8 cellular contexts compared by ENCODE assay signal in the genomic region with DNA sequence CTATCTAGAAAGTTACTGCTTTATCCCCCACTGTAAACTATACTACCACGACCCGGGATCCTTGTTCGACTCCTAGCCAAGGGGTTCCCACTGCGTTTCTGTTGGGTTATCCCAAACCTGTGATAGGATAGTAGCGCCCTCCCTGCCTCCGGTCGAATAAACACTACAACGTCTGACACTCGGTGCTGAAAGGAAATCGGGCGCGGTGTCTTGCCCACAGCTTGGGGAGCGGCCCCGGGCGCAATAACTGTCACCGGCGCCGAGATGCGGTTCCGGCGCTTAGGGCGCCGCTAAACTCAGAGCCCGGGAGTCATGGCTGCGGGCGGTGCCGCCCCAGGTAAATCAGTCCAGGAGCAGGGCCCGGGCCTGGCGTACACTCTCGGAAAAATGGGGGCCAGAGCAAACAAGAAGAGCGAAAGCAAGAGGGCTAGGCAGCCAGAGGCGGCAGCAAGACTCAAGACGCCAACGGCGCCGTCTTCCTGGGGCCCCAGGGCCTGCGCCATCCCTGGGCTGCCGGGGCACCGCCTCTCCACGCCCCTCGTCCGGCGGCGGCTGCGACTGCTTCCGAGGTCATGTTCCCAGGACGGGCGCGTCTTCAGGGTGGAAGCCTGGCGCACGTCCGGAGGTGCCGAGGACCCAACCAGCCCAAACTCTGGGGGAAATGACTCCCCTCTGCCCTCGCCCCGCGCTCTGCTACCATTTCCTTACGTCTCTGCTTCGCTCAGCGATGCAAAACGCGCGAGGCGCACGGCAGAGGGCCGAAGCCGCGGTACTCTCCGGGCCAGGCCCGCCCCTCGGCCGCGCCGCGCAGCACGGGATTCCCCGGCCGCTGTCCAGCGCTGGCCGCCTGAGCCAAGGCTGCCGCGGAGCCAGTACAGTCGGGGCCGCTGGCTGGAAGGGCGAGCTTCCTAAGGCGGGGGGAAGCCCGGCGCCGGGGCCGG. TPM values are rescaled to one million over a fixed set of nuclear protein-coding genes. Genes with fewer than 3 reads are reported as not detected.
DNase-seq lines count a peak whose midpoint lies in the region; TF ChIP-seq lines count a peak whose summit lies in the region.

DUT (plus strand) TSS at position 575 of the 941 bp plus-strand sequence; CDS start at position 662, 87 bp downstream.

- H3K27ac ChIP-seq in SU-DHL-6 (ENCODE audit: low read depth, low read length) (peak within 1 kb of the TSS; percentile 88), cardiac muscle cell (peak within 1 kb of the TSS; percentile 95)

- H3K4me3 Mint-ChIP-seq in type B pancreatic cell = peak within 1 kb of the TSS; percentile 99

- H4K20me1 ChIP-seq in SU-DHL-6 (ENCODE audit: low read depth, low read length) = 0 out of 2 replicates have a peak, but pooled peaks cover 17% of the 10 kb centered on the region

- DNase-seq in G401 (ENCODE audit: low spot score) (peak; percentile 86), GOT3 (lab: John Stamatoyannopoulos, UW) (peak; percentile 70), LHCN-M2 (ENCODE audit: low read depth) (peak; percentile 83), cardiac muscle cell (ENCODE audit: low read depth in 1 of 2, low spot score in 1 of 2) (peak; percentile 88 to 91), pons (ENCODE audit: low spot score) (peak; percentile 69), type B pancreatic cell (ENCODE audit: extremely low spot score, unreplicated experiment) (peak; percentile 83)
- peak; percentile 55 for DNase-seq in activated naive CD8-positive, alpha-beta T cell treated with anti-CD3 and anti-CD28 coated beads, Interleukin-2, amount 50 U/mL, for 16 hours (ENCODE audit: low read depth, low spot score)

- H3K9me2 ChIP-seq in SU-DHL-6 (replicated peaks; ENCODE audit: insufficient read depth, low read length) = no peaks in the 10 kb centered on the region

- H3K4me3 ChIP-seq in SU-DHL-6 (ENCODE audit: insufficient read depth, low read length, poor library complexity, severe bottlenecking) = peak within 1 kb of the TSS; percentile 95
- peak within 1 kb of the TSS; percentile 80 for H3K4me3 ChIP-seq in cardiac muscle cell

- no peaks in the 10 kb centered on the region for H3K27me3 ChIP-seq in SU-DHL-6 (ENCODE audit: low read length)
- H3K27me3 ChIP-seq in cardiac muscle cell = no peaks in the 10 kb centered on the region

- peak within 1 kb of the TSS; percentile 94 for H3K4me2 ChIP-seq in SU-DHL-6 (ENCODE audit: low read depth, low read length, poor library complexity, severe bottlenecking)

- no peaks in the 10 kb centered on the region for H3K9me3 ChIP-seq in SU-DHL-6 (ENCODE audit: insufficient read depth, low read length)
- no peaks in the 10 kb centered on the region for H3K9me3 ChIP-seq in cardiac muscle cell (ENCODE audit: low read depth)

- peak within 1 kb of the TSS; percentile 99 for H3K9ac ChIP-seq in SU-DHL-6 (ENCODE audit: low read length)

- peaks cover 17% of the 10 kb centered on the region for H3K36me3 ChIP-seq in SU-DHL-6 (ENCODE audit: low read length)
- no peaks in the 10 kb centered on the region for H3K36me3 ChIP-seq in cardiac muscle cell

- in situ Hi-C loops in G401 (cut with HindIII; ENCODE audit: low sequenced_read_pairs) = no loop called here

- H3F3A ChIP-seq in SU-DHL-6 (ENCODE audit: insufficient read depth) = peaks cover 6% of the 10 kb centered on the region; the same call in 1 of the 2 replicates

- H3K4me1 Mint-ChIP-seq in type B pancreatic cell (ENCODE audit: unreplicated experiment) = peaks cover 19% of the 10 kb centered on the region

- peaks cover 4% of the 10 kb centered on the region for H3K4me1 ChIP-seq in cardiac muscle cell (ENCODE audit: low read depth)

- peaks cover 54% of the 10 kb centered on the region for H3K79me2 ChIP-seq in SU-DHL-6 (ENCODE audit: insufficient read depth, low read length)

- no peak for TF ChIP-seq CTCF in SU-DHL-6 (IDR thresholded peaks at IDR 0.05; ENCODE audit: insufficient read depth, low read length, poor library complexity, severe bottlenecking)
- TF ChIP-seq CTCF in cardiac muscle cell (IDR thresholded peaks at IDR 0.05; ENCODE audit: low read depth, low read length) = no peak
- no peak for TF ChIP-seq CTCF in type B pancreatic cell (conservative IDR thresholded peaks at IDR 0.05)

- no peaks in the 10 kb centered on the region for H3K9me3 Mint-ChIP-seq in type B pancreatic cell

- no peaks in the 10 kb centered on the region for H3K27me3 Mint-ChIP-seq in type B pancreatic cell

- H2AFZ ChIP-seq in SU-DHL-6 (ENCODE audit: low read depth, low read length, severe bottlenecking) = peak within 1 kb of the TSS; percentile 66

- H3K27ac Mint-ChIP-seq in type B pancreatic cell = peak within 1 kb of the TSS; percentile 96

- peaks cover 13% of the 10 kb centered on the region for H3K36me3 Mint-ChIP-seq in type B pancreatic cell

RNA-seq across cellular contexts. Expression of gene DUT, which starts in this region (rescaled TPM):
- total RNA-seq in G401 (2014; rRNA removed; shearing (Covaris generic)) = 159 and 182 TPM in 2 replicates
- total RNA-seq in LHCN-M2 (2014; rRNA removed) = 78.2 and 98.3 TPM in 2 replicates
- polyA plus RNA-seq in LHCN-M2 (2012) = 84.6 TPM
- 88.8 and 122 TPM in 2 replicates for total RNA-seq in cardiac muscle cell
- 137 and 198 TPM in 2 replicates for polyA plus RNA-seq in cardiac muscle cell
- 63.0 and 96.5 TPM in 2 replicates for total RNA-seq in type B pancreatic cell (ENCODE audit: low replicate concordance)

Comparison
In these comparisons a context has a peak if more than half of its experiments do, and no peak if none do; other contexts are left out.
1. Peak in every context shown above with its lines: DNase-seq, H3K4me3 ChIP-seq and H3K27ac ChIP-seq.